18 cellular contexts compared by ENCODE assay signal in the genomic region with DNA sequence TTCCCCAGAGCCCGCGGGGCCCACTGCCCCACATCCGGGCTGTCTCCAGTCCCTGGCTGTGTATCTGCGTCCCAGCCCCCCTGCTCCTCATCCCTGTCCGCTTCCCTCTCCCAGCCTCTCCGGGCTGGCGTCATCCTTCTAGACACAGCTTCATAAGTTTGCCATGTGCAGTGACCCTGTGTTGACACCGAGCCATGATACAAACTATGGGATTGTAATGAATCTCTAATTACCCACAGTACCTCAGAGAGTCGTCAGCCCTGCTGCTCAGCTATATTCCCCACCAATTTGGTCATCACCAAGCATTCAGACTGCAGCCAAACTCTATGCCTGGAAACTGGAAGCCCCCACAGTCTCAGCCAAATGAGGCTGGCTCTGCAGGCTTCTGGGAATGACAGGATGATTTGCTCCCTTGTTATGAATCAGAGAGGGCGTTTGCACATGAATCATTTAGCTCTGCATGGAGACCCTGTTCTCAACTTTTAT.
DNase-seq lines count a peak whose midpoint lies in the region; TF ChIP-seq lines count a peak whose summit lies in the region.
"Had no signal": no experiment of that assay in that cellular context is flagged by ENCODE, and none has a peak within 500 bp of the region (broad histone marks: within the 10 kb centered on the region; RNA-seq: fewer than 3 reads in every experiment).

No MANE protein-coding gene starts in this region.

- H3K9ac ChIP-seq in ES-I3 (ENCODE audit: low read depth, low read length) = peak overlapping the region; percentile 27; the same call in 1 of the 2 replicates
- no peak overlapping the region for H3K9ac ChIP-seq in neuronal stem cell (ENCODE audit: low read depth, low read length, poor library complexity)

- no peak overlapping the region for H3K4ac ChIP-seq in neuronal stem cell (ENCODE audit: low read length)

- no peak overlapping the region for H3K14ac ChIP-seq in neuronal stem cell (ENCODE audit: low read length)

- DNase-seq in fibroblast of peridontal ligament (ENCODE audit: extremely low read depth) (peak; percentile 6), neuronal stem cell (ENCODE audit: low spot score) (no peak), midbrain (lab: John Stamatoyannopoulos, UW) (no peak), osteoblast (ENCODE audit: insufficient read length, low spot score, missing footprints) (no peak), Kasumi-1 (lab: John Stamatoyannopoulos, UW) (no peak), sigmoid colon (no peak)
- DNase-seq: activated CD4-positive, alpha-beta T cell treated with anti-CD3 and anti-CD28 coated beads for 4 hours; activated T-cell treated with anti-CD3 and anti-CD28 coated beads, Interleukin-2, amount 50 U/mL, for 24 hours; cortex of kidney; DMS53; NCI-H1048; pancreas; T-helper 17 cell had no signal

- H3K4me1 ChIP-seq in ES-I3 (ENCODE audit: insufficient read depth, low read length) (peaks cover 45% of the 10 kb centered on the region), neuronal stem cell (ENCODE audit: control insufficient read depth in 2 of 2, insufficient read depth in 1 of 2, low read depth in 1 of 2, low read length in 2 of 2) (peaks cover 6 to 30% of the 10 kb centered on the region in 2 donors), osteoblast (ENCODE audit: insufficient read depth, low read length) (no peaks in the 10 kb centered on the region), sigmoid colon (no peaks in the 10 kb centered on the region)
- H3K4me1 ChIP-seq: esophagus muscularis mucosa, pancreas had no signal

- no peaks in the 10 kb centered on the region for H4K20me1 ChIP-seq in osteoblast (ENCODE audit: insufficient read depth, low read length)

- H3K36me3 ChIP-seq in ES-I3 (ENCODE audit: insufficient read depth, low read length) (no peaks in the 10 kb centered on the region), neuronal stem cell (replicated peaks in 1 of 2; ENCODE audit: control insufficient read depth in 2 of 2, insufficient read depth in 2 of 2, low read length in 2 of 2) (no peaks in the 10 kb centered on the region), osteoblast (ENCODE audit: insufficient read depth, low read length) (no peaks in the 10 kb centered on the region), sigmoid colon (no peaks in the 10 kb centered on the region)
- H3K36me3 ChIP-seq: esophagus muscularis mucosa, pancreas had no signal

- intact Hi-C loops in sigmoid colon (cut with DNase I) = no loop called here

- H4K8ac ChIP-seq in neuronal stem cell (ENCODE audit: low read depth, low read length) = no peak overlapping the region

- TF ChIP-seq CTCF in osteoblast (IDR thresholded peaks at IDR 0.05; ENCODE audit: extremely low read depth, low read depth, low read length) (no peak), sigmoid colon (IDR thresholded peaks at IDR 0.05) (no peak)

- H4K91ac ChIP-seq in neuronal stem cell (ENCODE audit: low read depth, low read length, poor library complexity) = no peak overlapping the region

- no peak overlapping the region for H3K4me2 ChIP-seq in neuronal stem cell (ENCODE audit: insufficient read depth, low read length, poor library complexity, severe bottlenecking)
- H3K4me2 ChIP-seq in osteoblast (ENCODE audit: insufficient read depth, low read length) = no peak overlapping the region
- H3K4me2 ChIP-seq: hepatocyte had no signal

- TF ChIP-seq POLR2A in sigmoid colon (IDR thresholded peaks at IDR 0.05) = no peak

- H3K9me3 ChIP-seq in ES-I3 (ENCODE audit: control insufficient read depth, insufficient read depth, low read length) (no peaks in the 10 kb centered on the region), neuronal stem cell (replicated peaks in 1 of 2; ENCODE audit: control insufficient read depth in 2 of 2, insufficient read depth in 1 of 2, low read depth in 1 of 2, low read length in 2 of 2) (no peaks in the 10 kb centered on the region), osteoblast (ENCODE audit: low read depth, low read length) (peaks cover 5% of the 10 kb centered on the region), sigmoid colon (no peaks in the 10 kb centered on the region)
- H3K9me3 ChIP-seq: esophagus muscularis mucosa, pancreas had no signal

- no peak overlapping the region for H2BK120ac ChIP-seq in neuronal stem cell (ENCODE audit: low read depth, low read length)

- H3K23ac ChIP-seq in neuronal stem cell (ENCODE audit: low read depth, low read length, poor library complexity) = no peak overlapping the region

- H3K27ac ChIP-seq in neuronal stem cell (replicated peaks; ENCODE audit: low read length) (no peak overlapping the region), osteoblast (ENCODE audit: low read depth, low read length) (no peak overlapping the region), sigmoid colon (no peak overlapping the region)
- H3K27ac ChIP-seq: esophagus muscularis mucosa, hepatocyte, pancreas had no signal

- H3K27me3 ChIP-seq in neuronal stem cell (ENCODE audit: control insufficient read depth in 3 of 3, insufficient read depth in 3 of 3, low read depth in 1 of 3, low read length in 3 of 3) (no peaks in the 10 kb centered on the region), osteoblast (ENCODE audit: insufficient read depth, low read length) (no peaks in the 10 kb centered on the region), sigmoid colon (no peaks in the 10 kb centered on the region)
- H3K27me3 ChIP-seq: hepatocyte, pancreas had no signal

- H2AFZ ChIP-seq in neuronal stem cell (ENCODE audit: low read length) (peak overlapping the region; percentile 87), osteoblast (ENCODE audit: low read length) (no peak overlapping the region)
- H2AFZ ChIP-seq: hepatocyte had no signal

- H2BK15ac ChIP-seq in neuronal stem cell (ENCODE audit: low read length) = no peak overlapping the region

- no peak overlapping the region for H3K18ac ChIP-seq in neuronal stem cell (ENCODE audit: low read length)

- no peak overlapping the region for H2BK5ac ChIP-seq in neuronal stem cell (ENCODE audit: low read length)

- H3K79me1 ChIP-seq in neuronal stem cell (ENCODE audit: low read depth, low read length) = no peaks in the 10 kb centered on the region

- no peak overlapping the region for H2AK5ac ChIP-seq in neuronal stem cell (ENCODE audit: low read depth, low read length)

- H3K4me3 ChIP-seq in neuronal stem cell (ENCODE audit: low read length in 2 of 2) (no peak overlapping the region), osteoblast (ENCODE audit: insufficient read depth, low read length) (no peak overlapping the region), sigmoid colon (no peak overlapping the region)
- H3K4me3 ChIP-seq: esophagus muscularis mucosa, hepatocyte, lung, pancreas had no signal

- H2BK12ac ChIP-seq in neuronal stem cell (ENCODE audit: low read length) = no peak overlapping the region

- no peak for TF ChIP-seq EP300 in sigmoid colon (IDR thresholded peaks at IDR 0.05)

- no CpG with 5 or more reads among the region's 10 CpGs for WGBS in neuronal stem cell (ENCODE audit: extremely low coverage in 2 of 2, insufficient read length in 2 of 2, insufficient replicate concordance in 1 of 2), 2 donors
- 55 to 70% methylated on average over 10 of the region's 10 CpGs for WGBS in sigmoid colon, 2 donors

- H3K79me2 ChIP-seq in osteoblast (ENCODE audit: insufficient read depth, low read length) = no peaks in the 10 kb centered on the region
- H3K79me2 ChIP-seq: hepatocyte had no signal

TF ChIP-seq in PFSK-1, 5 proteins besides CTCF, POLR2A, EP300 and RAD21:
- TF ChIP-seq REST (IDR thresholded peaks at IDR 0.05; ENCODE audit: insufficient read depth in 1 of 2, low read depth in 2 of 2, low read length in 2 of 2) = 0 out of 4 replicates have a peak, but pooled peaks of 1 of the 2 experiments have one; percentile 47
- no peak for TF ChIP-seq TAF1 (IDR thresholded peaks at IDR 0.05; ENCODE audit: borderline replicate concordance, insufficient read depth, low read length)
- TF ChIP-seq SIN3A (IDR thresholded peaks at IDR 0.05; ENCODE audit: borderline replicate concordance, insufficient read depth, low read length) = 0 out of 2 replicates have a peak, but pooled peaks have one; percentile 60
- TF ChIP-seq POLR2AphosphoS5 (IDR thresholded peaks at IDR 0.05; ENCODE audit: low read depth, low read length) = no peak
- TF ChIP-seq FOXP2 (optimal IDR thresholded peaks at IDR 0.05; ENCODE audit: borderline replicate concordance, extremely low read depth, extremely low read length, insufficient read depth) = peak; percentile 87
TF ChIP-seq in PFSK-1: peak in this region for 3.
